Comparison of ENCODE assay signal across 1 cellular context in genomic region chr7:98106647-98107312, GRCh38.
TF ChIP-seq lines count a peak whose summit lies in the region.

Gene LMTK2 (plus strand): TSS chr7:98106862. CDS start chr7:98107178, 316 bp downstream.

TF ChIP-seq in K562, 482 proteins besides CTCF, POLR2A, EP300 and RAD21 (continued from another document and continues in another):
- TF ChIP-seq BCLAF1 (IDR thresholded peaks at IDR 0.05; ENCODE audit: borderline replicate concordance in 1 of 2, control insufficient read depth in 1 of 2, low read depth in 2 of 2, low read length in 1 of 2) = no peak
- peak; percentile 91 for TF ChIP-seq CTCFL (IDR thresholded peaks at IDR 0.05; ENCODE audit: borderline replicate concordance, insufficient read depth, low read depth, low read length, poor library complexity, severe bottlenecking)
- 0 out of 2 replicates have a peak, but pooled peaks have one; percentile 48 for TF ChIP-seq NBN (IDR thresholded peaks at IDR 0.05; ENCODE audit: low read depth)
- no peak for TF ChIP-seq ZNF354B (CRISPR knock-in tag; IDR thresholded peaks at IDR 0.05)
- TF ChIP-seq FOSL1 (tag; conservative IDR thresholded peaks at IDR 0.05) = peak; percentile 59; the same call in 1 of the 2 replicates
- no peak for TF ChIP-seq ZBTB49 (CRISPR knock-in tag; IDR thresholded peaks at IDR 0.05; ENCODE audit: borderline replicate concordance)
- no peak for TF ChIP-seq ZNF3 (CRISPR knock-in tag; IDR thresholded peaks at IDR 0.05)
- TF ChIP-seq TSHZ1 (CRISPR knock-in tag; IDR thresholded peaks at IDR 0.05) = no peak
- TF ChIP-seq MXD1 (CRISPR knock-in tag; IDR thresholded peaks at IDR 0.05; ENCODE audit: borderline replicate concordance, poor library complexity, severe bottlenecking) = no peak
- no peak for TF ChIP-seq NR2F6 (CRISPR knock-in tag; IDR thresholded peaks at IDR 0.05)
- no peak for TF ChIP-seq ZNF75A (CRISPR knock-in tag; IDR thresholded peaks at IDR 0.05)
- no peak for TF ChIP-seq ZNF830 (CRISPR knock-in tag; IDR thresholded peaks at IDR 0.05)
- peak; percentile 93 for TF ChIP-seq ATF7 (IDR thresholded peaks at IDR 0.05)
- TF ChIP-seq ETV5 (CRISPR knock-in tag; IDR thresholded peaks at IDR 0.05; ENCODE audit: low read depth) = no peak
- no peak for TF ChIP-seq ZNF398 (CRISPR knock-in tag; IDR thresholded peaks at IDR 0.05)
- no peak for TF ChIP-seq ZZZ3 (IDR thresholded peaks at IDR 0.05)
- 0 out of 2 replicates have a peak, but pooled peaks have one; percentile 71 for TF ChIP-seq ZNF232 (CRISPR knock-in tag; IDR thresholded peaks at IDR 0.05)
- no peak for TF ChIP-seq KLF13 (tag; IDR thresholded peaks at IDR 0.05; ENCODE audit: borderline replicate concordance, low read depth)
- 0 out of 2 replicates have a peak, but pooled peaks have one; percentile 19 for TF ChIP-seq KLF16 (IDR thresholded peaks at IDR 0.05)
- TF ChIP-seq ZNF507 (tag; conservative IDR thresholded peaks at IDR 0.05) = no peak
- no peak for TF ChIP-seq TSC22D4 (tag; IDR thresholded peaks at IDR 0.05)
- TF ChIP-seq DMBX1 (CRISPR knock-in tag; IDR thresholded peaks at IDR 0.05; ENCODE audit: borderline replicate concordance) = no peak
- 0 out of 2 replicates have a peak, but pooled peaks have one; percentile 16 for TF ChIP-seq ZNF24 (IDR thresholded peaks at IDR 0.05)
- TF ChIP-seq RBM15 (IDR thresholded peaks at IDR 0.05; ENCODE audit: insufficient read depth, low read length) = no peak
- TF ChIP-seq SREBF1 (IDR thresholded peaks at IDR 0.05; ENCODE audit: borderline replicate concordance, low read depth, low read length) = no peak
- no peak for TF ChIP-seq MAFG (tag; conservative IDR thresholded peaks at IDR 0.05)
- TF ChIP-seq ARID3A (IDR thresholded peaks at IDR 0.05; ENCODE audit: borderline replicate concordance, low read depth, low read length) = peak; percentile 32; the same call in 1 of the 2 replicates
- TF ChIP-seq RB1 (IDR thresholded peaks at IDR 0.05; ENCODE audit: low read depth) = peak; percentile 97
- TF ChIP-seq HCFC1 (IDR thresholded peaks at IDR 0.05; ENCODE audit: low read depth, low read length) = peak; percentile 76
- peak; percentile 62; the same call in 1 of the 2 replicates for TF ChIP-seq ARID3B (CRISPR knock-in tag; IDR thresholded peaks at IDR 0.05; ENCODE audit: borderline replicate concordance)
- peak in 1 of 2 experiments; percentile 69; a peak in 2 of 4 replicates for TF ChIP-seq FOXA3 (CRISPR knock-in tag; conservative IDR thresholded peaks at IDR 0.05 in 1 of 2, IDR thresholded peaks at IDR 0.05 in 1 of 2)
- no peak for TF ChIP-seq GTF3C2 (IDR thresholded peaks at IDR 0.05; ENCODE audit: borderline replicate concordance, extremely low read depth, insufficient read length)
- TF ChIP-seq NUFIP1 (IDR thresholded peaks at IDR 0.05; ENCODE audit: partially characterized antibody) = no peak
- TF ChIP-seq ZNF586 (CRISPR knock-in tag; conservative IDR thresholded peaks at IDR 0.05) = no peak
- TF ChIP-seq PML (IDR thresholded peaks at IDR 0.05; ENCODE audit: low read length) = peak; percentile 83
- TF ChIP-seq E2F5 (CRISPR knock-in tag; IDR thresholded peaks at IDR 0.05) = no peak
- TF ChIP-seq SPI1 (IDR thresholded peaks at IDR 0.05; ENCODE audit: borderline replicate concordance, low read depth, low read length) = peak; percentile 82
- no peak; the same call in 1 of the 2 replicates for TF ChIP-seq NR2C2 (CRISPR knock-in tag; IDR thresholded peaks at IDR 0.05)
- no peak for TF ChIP-seq NR2C2 (tag; IDR thresholded peaks at IDR 0.05)
- TF ChIP-seq SAFB (IDR thresholded peaks at IDR 0.05; ENCODE audit: borderline replicate concordance, low read depth, low read length) = no peak
